In the genomic region with DNA sequence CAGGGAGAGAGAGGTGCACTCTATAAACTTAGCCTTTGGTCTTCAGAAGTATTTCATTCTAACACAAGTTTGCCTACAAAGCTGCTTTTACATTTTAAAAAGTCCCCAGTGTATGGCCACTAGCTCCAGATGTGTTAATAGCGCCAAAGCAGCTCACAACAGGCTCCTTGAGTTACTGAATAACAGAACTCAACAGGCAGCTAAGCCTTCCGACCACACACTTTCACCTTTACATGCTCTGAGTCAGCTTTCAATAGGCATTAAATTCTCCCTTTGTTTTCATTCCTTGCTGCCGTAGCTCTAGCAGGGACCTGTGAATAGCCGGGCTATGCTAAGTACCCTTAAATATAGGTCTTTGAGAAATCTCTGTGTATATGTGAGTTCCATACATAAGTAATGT, we compare ENCODE assay signal across 13 cellular contexts.
DNase-seq lines count a peak whose midpoint lies in the region; FAIRE-seq and TF ChIP-seq lines count a peak whose summit lies in the region.
"Had no signal": no experiment of that assay in that cellular context is flagged by ENCODE, and none has a peak within 500 bp of the region (broad histone marks: within the 10 kb centered on the region; RNA-seq: fewer than 3 reads in every experiment).

No MANE protein-coding gene starts in this region.

- H3K27me3 ChIP-seq in H9 (ENCODE audit: insufficient read depth, low read length) = no peaks in the 10 kb centered on the region
- H3K27me3 ChIP-seq: colonic mucosa had no signal

- FAIRE-seq in RCC 7860 (lab: Jason Lieb, UNC) = peak; percentile 88
- peak; percentile 76 for FAIRE-seq in kidney (lab: Jason Lieb, UNC)
- no peak for FAIRE-seq in GM19239 (lab: Jason Lieb, UNC)

- H2AFZ ChIP-seq in H9 (ENCODE audit: low read length) = no peak overlapping the region

- intact Hi-C loops in kidney (cut with DNase I) = no loop called here

- no peak overlapping the region for H3K4me2 ChIP-seq in H9 (ENCODE audit: insufficient read depth, insufficient read length, low read length)

- H3K79me2 ChIP-seq in H9 (ENCODE audit: insufficient read depth, low read length) = no peaks in the 10 kb centered on the region

- peak overlapping the region; percentile 7 to 36; a peak in 2 of 5 replicates for H3K4me3 Mint-ChIP-seq in H9
- H3K4me3 Mint-ChIP-seq in immature natural killer cell = no peak overlapping the region
- H3K4me3 Mint-ChIP-seq: activated CD4-positive, alpha-beta T cell treated with anti-CD3 and anti-CD28 coated beads, Interleukin-2, amount 10 ng/mL, durations not matched to agents 24 days and 14 days had no signal

- peak overlapping the region; percentile 85 to 98 (median 93) for H3K27ac Mint-ChIP-seq in H9
- no peak overlapping the region for H3K27ac Mint-ChIP-seq in immature natural killer cell
- H3K27ac Mint-ChIP-seq: activated CD4-positive, alpha-beta T cell treated with anti-CD3 and anti-CD28 coated beads, Interleukin-2, amount 10 ng/mL, durations not matched to agents 24 days and 14 days had no signal

- no peaks in the 10 kb centered on the region for H4K20me1 ChIP-seq in H9 (ENCODE audit: control insufficient read depth, insufficient read depth, insufficient read length)

- no peak overlapping the region for H3K18ac ChIP-seq in H9 (ENCODE audit: insufficient read length, low read depth, low read length)

- H3K4me1 ChIP-seq in H9 (ENCODE audit: insufficient read depth, low read length) (peaks cover 10% of the 10 kb centered on the region), kidney (ENCODE audit: control insufficient read depth in 1 of 2, insufficient read depth in 1 of 2, low read depth in 1 of 2, low read length in 2 of 2) (peaks cover 3 to 7% of the 10 kb centered on the region in 2 donors)
- H3K4me1 ChIP-seq: colonic mucosa had no signal

- DNase-seq in ACHN (peak; percentile 70), H9 (peak; percentile 65), RCC 7860 (ENCODE audit: low spot score) (peak; percentile 59), kidney (no peak), HUDEP-2 (lab: John Stamatoyannopoulos, UW; ENCODE audit: unreplicated experiment in 76 of 76) (no peak), immature natural killer cell (no peak), GM19239 (ENCODE audit: insufficient read length, low spot score) (no peak), NCI-H774 (lab: John Stamatoyannopoulos, UW) (no peak)
- DNase-seq: activated CD4-positive, alpha-beta T cell treated with anti-CD3 and anti-CD28 coated beads, Interleukin-2, amount 10 ng/mL, durations not matched to agents 24 days and 14 days; activated effector memory CD4-positive, alpha-beta T cell treated with anti-CD3 and anti-CD28 coated beads, Interleukin-2, amount 50 U/mL, for 16 hours; colonic mucosa; foreskin melanocyte; NCI-H510A had no signal

- no peaks in the 10 kb centered on the region for H3K79me1 ChIP-seq in H9 (ENCODE audit: insufficient read depth, low read depth, low read length, poor library complexity, severe bottlenecking)

- no peak overlapping the region for H3K14ac ChIP-seq in H9 (ENCODE audit: insufficient read depth, low read length)

- H3K23ac ChIP-seq in H9 (ENCODE audit: insufficient read length, low read depth, low read length) = no peak overlapping the region

- no peak overlapping the region for H2BK120ac ChIP-seq in H9 (ENCODE audit: low read depth, low read length, poor library complexity, severe bottlenecking)

- H3K23me2 ChIP-seq in H9 (ENCODE audit: insufficient read length, low read depth, low read length, poor library complexity, severe bottlenecking) = no peaks in the 10 kb centered on the region

- no peak overlapping the region for H4K8ac ChIP-seq in H9 (replicated peaks; ENCODE audit: insufficient read length, low read depth, low read length)

- in situ Hi-C loops in ACHN (cut with HindIII; ENCODE audit: low pct_ligation_motif_present, low pct_unique_long_range_greater_than_20kb, low sequenced_read_pairs) = no loop called here

- TF ChIP-seq CTCF in H9 (conservative IDR thresholded peaks at IDR 0.05) (no peak), kidney (IDR thresholded peaks at IDR 0.05; ENCODE audit: borderline replicate concordance, extremely low read depth, insufficient read depth) (no peak)

- H2BK20ac ChIP-seq in H9 (ENCODE audit: low read depth, low read length, poor library complexity, severe bottlenecking) = no peak overlapping the region

- H3K27me3 Mint-ChIP-seq in H9 (ENCODE audit: low read depth) = peaks cover 10% of the 10 kb centered on the region
- H3K27me3 Mint-ChIP-seq in immature natural killer cell (ENCODE audit: low read depth in 3 of 3) = peaks cover 0 to 13% (median 4%) of the 10 kb centered on the region in 3 donors

- no peak overlapping the region for H2AK5ac ChIP-seq in H9 (ENCODE audit: insufficient read length, low read length)

- H3K36me3 ChIP-seq in kidney (ENCODE audit: control insufficient read depth in 1 of 2, insufficient read depth in 2 of 2, low read length in 2 of 2) = no peaks in the 10 kb centered on the region
- H3K36me3 ChIP-seq: colonic mucosa had no signal

- no peak overlapping the region for H3K56ac ChIP-seq in H9 (ENCODE audit: insufficient read length, low read depth, low read length)

- no peak overlapping the region for H3K4ac ChIP-seq in H9 (ENCODE audit: low read depth, low read length)

- H3K4me3 ChIP-seq in kidney (ENCODE audit: low read length in 2 of 2) = no peak overlapping the region
- H3K4me3 ChIP-seq: colonic mucosa had no signal

- H3K9ac ChIP-seq in H9 (ENCODE audit: extremely low read depth, insufficient read length, low read length) = no peak overlapping the region
- no peak overlapping the region for H3K9ac ChIP-seq in kidney (ENCODE audit: low read length in 2 of 2)

- H3K4me1 Mint-ChIP-seq in H9 = peaks cover 42 to 49% of the 10 kb centered on the region in 2 experiments
- no peaks in the 10 kb centered on the region for H3K4me1 Mint-ChIP-seq in immature natural killer cell
- H3K4me1 Mint-ChIP-seq: activated CD4-positive, alpha-beta T cell treated with anti-CD3 and anti-CD28 coated beads, Interleukin-2, amount 10 ng/mL, durations not matched to agents 24 days and 14 days had no signal

- H4K91ac ChIP-seq in H9 (ENCODE audit: insufficient read length, low read depth, low read length) = no peak overlapping the region

- H2BK5ac ChIP-seq in H9 (ENCODE audit: insufficient read length, low read length) = no peak overlapping the region

- no peak overlapping the region for H2BK15ac ChIP-seq in H9 (ENCODE audit: low read depth, low read length)

- no peak overlapping the region for H3T11ph ChIP-seq in H9 (ENCODE audit: low read length)

- no peak overlapping the region for H2BK12ac ChIP-seq in H9 (ENCODE audit: insufficient read length, low read depth, low read length)

- whole genome bisulfite sequencing in H9 (ENCODE audit: extremely low coverage, insufficient read length, low lambda C conversion rate) = no CpG with 5 or more reads among the region's 4 CpGs

- H3K27ac ChIP-seq in H9 (ENCODE audit: insufficient read length, low read depth, low read length) = peak overlapping the region; percentile 30
- no peak overlapping the region for H3K27ac ChIP-seq in kidney (ENCODE audit: low read depth in 2 of 2, low read length in 2 of 2)
- H3K27ac ChIP-seq: colonic mucosa had no signal

- H3K9me3 Mint-ChIP-seq in H9 (peaks cover 5 to 11% of the 10 kb centered on the region in 2 experiments; a peak in 4 of 5 replicates), immature natural killer cell (peaks cover 0 to 2% (median 0%) of the 10 kb centered on the region in 6 donors)
- H3K9me3 Mint-ChIP-seq: activated CD4-positive, alpha-beta T cell treated with anti-CD3 and anti-CD28 coated beads, Interleukin-2, amount 10 ng/mL, durations not matched to agents 24 days and 14 days had no signal

- no peak overlapping the region for H4K5ac ChIP-seq in H9 (ENCODE audit: insufficient read length, low read depth, low read length)

- H3K9me3 ChIP-seq in H9 (ENCODE audit: control insufficient read depth, low read depth, low read length) (no peaks in the 10 kb centered on the region), kidney (ENCODE audit: control insufficient read depth in 1 of 2, low read length in 2 of 2) (no peaks in the 10 kb centered on the region)
- H3K9me3 ChIP-seq: colonic mucosa had no signal

- H3K36me3 Mint-ChIP-seq in H9 (ENCODE audit: insufficient read depth in 1 of 3, low read depth in 3 of 3) = peaks cover 0 to 9% (median 0%) of the 10 kb centered on the region in 3 experiments; a peak in 3 of 7 replicates
- no peaks in the 10 kb centered on the region for H3K36me3 Mint-ChIP-seq in immature natural killer cell

Comparison
In these comparisons a context has a peak if more than half of its experiments do, and no peak if none do; other contexts are left out.
1. DNase-seq: peak in ACHN (single experiment), H9 (single experiment) and RCC 7860 (single experiment); none in kidney (single experiment), HUDEP-2 (0 of 76), immature natural killer cell (0 of 3), GM19239 (single experiment) and NCI-H774 (single experiment).
2. H3K27ac Mint-ChIP-seq: peak in H9 (3 of 3); none in immature natural killer cell (0 of 6).
3. H3K4me3 Mint-ChIP-seq: peak in H9 (2 of 2); none in immature natural killer cell (0 of 5).